ENCODE assay signal across 13 cellular contexts in genomic region chr7:137930616-137931015, GRCh38.
A peak's percentile ranks its signal among the peaks of the same experiment; 100 is the strongest.
DNase-seq lines count a peak whose midpoint lies in the region; ATAC-seq and TF ChIP-seq lines count a peak whose summit lies in the region.
"Had no signal": no experiment of that assay in that cellular context is flagged by ENCODE, and none has a peak within 500 bp of the region (broad histone marks: within the 10 kb centered on the region; RNA-seq: fewer than 3 reads in every experiment).

No MANE protein-coding gene starts in this region.

- DNase-seq in CD4-positive, CD25-positive, alpha-beta regulatory T cell, result no peak
- DNase-seq in LHCN-M2 (ENCODE audit: low read depth) (peak; percentile 95), cardiac fibroblast (ENCODE audit: low read depth in 2 of 2) (peak; percentile 84 to 97), omental fat pad (ENCODE audit: low spot score) (no peak), inferior parietal cortex (ENCODE audit: extremely low spot score) (no peak), NOMO-1 (lab: John Stamatoyannopoulos, UW; ENCODE audit: unreplicated experiment in 2 of 2) (no peak)
- DNase-seq: activated naive CD8-positive, alpha-beta T cell treated with anti-CD3 and anti-CD28 coated beads, Interleukin-2, amount 10 ng/mL, durations not matched to agents 7 days and 5 days; kidney; NCI-H146; stimulated activated CD4-positive, alpha-beta T cell treated with anti-CD3 and anti-CD28 coated beads, Interleukin-4, amount 100 ng/mL, for 24 hours; substantia nigra had no signal

- H3K9me3 ChIP-seq in CD4-positive, CD25-positive, alpha-beta regulatory T cell (ENCODE audit: control insufficient read depth in 2 of 2, low read length in 2 of 2), result no peaks in the 10 kb centered on the region

- H3K36me3 ChIP-seq in CD4-positive, CD25-positive, alpha-beta regulatory T cell (ENCODE audit: control insufficient read depth, insufficient read depth, low read length), result peaks cover 18% of the 10 kb centered on the region

- no peak for ATAC-seq in CD4-positive, CD25-positive, alpha-beta regulatory T cell (ENCODE audit: low read depth in 2 of 2)
- peak; percentile 47 for ATAC-seq in omental fat pad (ENCODE audit: low FRiP score)
- no peak for ATAC-seq in GM18498 (IDR thresholded peaks at IDR 0.05; ENCODE audit: unreplicated experiment)
- no peak for ATAC-seq in HG03565 (IDR thresholded peaks at IDR 0.05; ENCODE audit: unreplicated experiment)

- peaks cover 35 to 51% (median 40%) of the 10 kb centered on the region in 4 donors for H3K4me1 Mint-ChIP-seq in CD4-positive, CD25-positive, alpha-beta regulatory T cell

- TF ChIP-seq CTCF in cardiac fibroblast (IDR thresholded peaks at IDR 0.05; ENCODE audit: low read depth, low read length), result no peak
- no peak for TF ChIP-seq CTCF in omental fat pad (IDR thresholded peaks at IDR 0.05)

- H3K27ac Mint-ChIP-seq in CD4-positive, CD25-positive, alpha-beta regulatory T cell, result peak overlapping the region in 2 of 3 donors; percentile 36 to 59
- H3K27ac Mint-ChIP-seq: activated naive CD8-positive, alpha-beta T cell treated with anti-CD3 and anti-CD28 coated beads, Interleukin-2, amount 10 ng/mL, durations not matched to agents 7 days and 5 days had no signal

- H3K36me3 Mint-ChIP-seq in CD4-positive, CD25-positive, alpha-beta regulatory T cell, result peaks cover 36% of the 10 kb centered on the region

- H3K4me1 ChIP-seq in CD4-positive, CD25-positive, alpha-beta regulatory T cell (ENCODE audit: control insufficient read depth, insufficient read depth, low read length, poor library complexity, severe bottlenecking), result peaks cover 25% of the 10 kb centered on the region

- no peak overlapping the region for H3K4me3 Mint-ChIP-seq in CD4-positive, CD25-positive, alpha-beta regulatory T cell
- H3K4me3 Mint-ChIP-seq: activated naive CD8-positive, alpha-beta T cell treated with anti-CD3 and anti-CD28 coated beads, Interleukin-2, amount 10 ng/mL, durations not matched to agents 7 days and 5 days had no signal

- H3K27me3 ChIP-seq in CD4-positive, CD25-positive, alpha-beta regulatory T cell (ENCODE audit: control insufficient read depth, insufficient read depth, low read length), result no peaks in the 10 kb centered on the region

- H3K27me3 Mint-ChIP-seq in CD4-positive, CD25-positive, alpha-beta regulatory T cell, result no peaks in the 10 kb centered on the region
- H3K27me3 Mint-ChIP-seq: activated naive CD8-positive, alpha-beta T cell treated with anti-CD3 and anti-CD28 coated beads, Interleukin-2, amount 10 ng/mL, durations not matched to agents 7 days and 5 days had no signal

- peaks cover 0 to 1% (median 0%) of the 10 kb centered on the region in 7 donors for H3K9me3 Mint-ChIP-seq in CD4-positive, CD25-positive, alpha-beta regulatory T cell
- H3K9me3 Mint-ChIP-seq: activated naive CD8-positive, alpha-beta T cell treated with anti-CD3 and anti-CD28 coated beads, Interleukin-2, amount 10 ng/mL, durations not matched to agents 7 days and 5 days had no signal

- H3K27ac ChIP-seq in CD4-positive, CD25-positive, alpha-beta regulatory T cell (ENCODE audit: insufficient read depth, low read length, poor library complexity, severe bottlenecking), result no peak overlapping the region

- peak overlapping the region; percentile 24 for H3K4me3 ChIP-seq in CD4-positive, CD25-positive, alpha-beta regulatory T cell (ENCODE audit: low read depth, low read length)
- H3K4me3 ChIP-seq in cardiac fibroblast (replicated peaks in 1 of 2; ENCODE audit: low read depth in 2 of 2, low read length in 2 of 2), result no peak overlapping the region

Comparison
In these comparisons a context has a peak if more than half of its experiments do, and no peak if none do; other contexts are left out.
1. DNase-seq: peak in LHCN-M2 (single experiment) and cardiac fibroblast (2 of 2); none in CD4-positive, CD25-positive, alpha-beta regulatory T cell (0 of 3), omental fat pad (single experiment), inferior parietal cortex (single experiment) and NOMO-1 (0 of 2).